In genomic region chr3:88195951-88196434, GRCh38 we compare ENCODE assay signal across 1 cellular context.
TF ChIP-seq lines count a peak whose summit lies in the region.

No MANE protein-coding gene starts in this region.

TF ChIP-seq in GM12878, 131 proteins besides CTCF, POLR2A, EP300 and RAD21 (continued from another document):
- TF ChIP-seq ATF2 (IDR thresholded peaks at IDR 0.05; ENCODE audit: low read length) (no peak), EGR1 (IDR thresholded peaks at IDR 0.05; ENCODE audit: borderline replicate concordance in 1 of 2, low read depth in 2 of 2, low read length in 2 of 2) (no peak), CREB1 (IDR thresholded peaks at IDR 0.05; ENCODE audit: low read depth) (no peak), PBX3 (IDR thresholded peaks at IDR 0.05; ENCODE audit: insufficient replicate concordance, low read depth, low read length) (no peak)
